1 cellular context compared by ENCODE assay signal in genomic region chr6:25002326-25003066, GRCh38.
TF ChIP-seq lines count a peak whose summit lies in the region.

No MANE protein-coding gene starts in this region.

TF ChIP-seq in H1, 55 proteins besides CTCF, POLR2A, EP300 and RAD21:
- TF ChIP-seq SIRT6 (IDR thresholded peaks at IDR 0.05; ENCODE audit: low read length) (no peak), BCL11A (IDR thresholded peaks at IDR 0.05; ENCODE audit: low read depth in 2 of 2, low read length in 2 of 2) (no peak), CBX8 (IDR thresholded peaks at IDR 0.05; ENCODE audit: borderline replicate concordance, low read depth, low read length) (no peak), NANOG (IDR thresholded peaks at IDR 0.05; ENCODE audit: insufficient read depth, low read depth, low read length, poor library complexity, severe bottlenecking) (no peak), EZH2 (IDR thresholded peaks at IDR 0.05; ENCODE audit: low read depth, low read length, severe bottlenecking) (no peak), POU5F1 (IDR thresholded peaks at IDR 0.05; ENCODE audit: low read depth, low read length) (no peak), HDAC2 (IDR thresholded peaks at IDR 0.05; ENCODE audit: borderline replicate concordance in 1 of 2, low read depth in 2 of 2, low read length in 2 of 2) (no peak), SP1 (IDR thresholded peaks at IDR 0.05; ENCODE audit: low read depth, low read length) (no peak), SUZ12 (IDR thresholded peaks at IDR 0.05; ENCODE audit: low read length) (no peak), GTF2F1 (IDR thresholded peaks at IDR 0.05; ENCODE audit: borderline replicate concordance, low read depth, low read length) (no peak), SP2 (IDR thresholded peaks at IDR 0.05; ENCODE audit: low read length) (no peak), TBP (IDR thresholded peaks at IDR 0.05; ENCODE audit: low read depth, low read length) (no peak), SP4 (IDR thresholded peaks at IDR 0.05; ENCODE audit: low read length) (no peak), RBBP5 (IDR thresholded peaks at IDR 0.05; ENCODE audit: borderline replicate concordance, low read depth, low read length) (no peak), KDM5A (IDR thresholded peaks at IDR 0.05; ENCODE audit: low read length) (no peak), SIX5 (IDR thresholded peaks at IDR 0.05; ENCODE audit: low read depth, low read length) (no peak)
- TF ChIP-seq, protein P1, sequence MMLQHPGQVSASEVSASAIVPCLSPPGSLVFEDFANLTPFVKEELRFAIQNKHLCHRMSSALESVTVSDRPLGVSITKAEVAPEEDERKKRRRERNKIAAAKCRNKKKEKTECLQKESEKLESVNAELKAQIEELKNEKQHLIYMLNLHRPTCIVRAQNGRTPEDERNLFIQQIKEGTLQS (IDR thresholded peaks at IDR 0.05; ENCODE audit: insufficient read depth, low read depth, low read length): no peak
